ENCODE assay signal across 1 cellular context in the genomic region with DNA sequence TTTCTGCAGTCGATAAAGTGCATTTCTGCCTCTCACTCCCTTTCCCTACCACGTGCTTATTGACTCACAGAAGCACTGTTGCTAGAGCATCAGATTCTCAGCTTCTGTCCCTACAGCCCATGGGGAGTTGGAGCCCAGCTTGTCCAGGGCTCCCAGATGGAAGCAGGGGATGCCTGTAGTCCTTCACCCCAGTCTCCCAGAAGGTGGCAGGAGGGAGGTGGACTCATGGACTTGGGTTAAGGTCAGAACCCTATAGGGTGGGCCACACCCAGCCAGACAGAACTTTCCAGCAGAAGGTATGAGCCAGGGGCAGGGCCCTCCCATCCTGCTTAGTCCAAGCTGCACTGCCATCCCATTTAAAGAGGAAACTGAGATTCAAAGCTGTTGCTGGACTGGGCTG.
TF ChIP-seq lines count a peak whose summit lies in the region.

No MANE protein-coding gene starts in this region.

TF ChIP-seq in H1, 55 proteins besides CTCF, POLR2A, EP300 and RAD21:
- no peak for TF ChIP-seq SIX5 (IDR thresholded peaks at IDR 0.05; ENCODE audit: low read depth, low read length)
- TF ChIP-seq CTBP2 (IDR thresholded peaks at IDR 0.05; ENCODE audit: borderline replicate concordance, insufficient read depth, insufficient read length, low read length): peak; percentile 50
TF ChIP-seq in H1: peak in this region for 1.
